In the genomic region with DNA sequence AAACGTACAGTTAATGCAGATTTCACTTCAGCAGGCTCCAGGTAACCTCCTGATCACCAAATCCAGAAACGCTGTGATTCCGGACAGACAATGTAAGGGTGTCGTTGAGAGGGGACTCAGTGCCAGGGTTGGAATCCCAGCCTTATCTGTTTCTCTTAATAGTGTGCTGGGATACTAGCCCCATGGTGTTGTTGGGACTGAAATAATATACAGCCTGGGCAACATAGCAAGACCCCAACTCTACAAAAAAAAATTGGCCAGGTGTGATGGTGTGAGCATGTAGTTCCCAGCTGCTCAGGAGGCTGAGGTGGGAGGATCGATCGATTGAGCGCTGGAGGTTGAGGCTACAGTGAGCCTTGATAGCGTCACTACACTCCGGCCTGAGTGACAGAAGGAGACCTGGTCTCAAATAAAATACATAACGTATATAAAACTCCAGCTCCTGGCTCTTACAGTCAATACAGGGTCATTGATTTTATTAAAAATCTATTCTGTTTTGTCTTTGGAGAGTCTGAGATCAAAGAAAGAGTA, we compare ENCODE assay signal across 9 cellular contexts. TPM values are rescaled to one million over a fixed set of nuclear protein-coding genes. Genes with fewer than 3 reads are reported as not detected.
DNase-seq lines count a peak whose midpoint lies in the region; ATAC-seq and TF ChIP-seq lines count a peak whose summit lies in the region.
"Had no signal": no experiment of that assay in that cellular context is flagged by ENCODE, and none has a peak within 500 bp of the region (broad histone marks: within the 10 kb centered on the region; RNA-seq: fewer than 3 reads in every experiment).

No MANE protein-coding gene starts in this region.

- H3F3A ChIP-seq in OCI-LY1 (ENCODE audit: insufficient read depth, low read length): no peaks in the 10 kb centered on the region

- H4K20me1 ChIP-seq in OCI-LY1 (ENCODE audit: insufficient read depth, low read length): no peaks in the 10 kb centered on the region

- H3K4me1 ChIP-seq in OCI-LY1 (ENCODE audit: insufficient read depth, low read length, severe bottlenecking) (peaks cover 36% of the 10 kb centered on the region), endodermal cell (ENCODE audit: control insufficient read depth, insufficient read depth, low read length) (no peaks in the 10 kb centered on the region), neuron (ENCODE audit: insufficient read depth, low read length) (peaks cover 7% of the 10 kb centered on the region)

- H3K79me2 ChIP-seq in OCI-LY1 (ENCODE audit: insufficient read depth, low read length): peaks cover 12% of the 10 kb centered on the region; the same call in 1 of the 2 replicates

- TF ChIP-seq CTCF in CD14-positive monocyte (IDR thresholded peaks at IDR 0.05) (no peak), OCI-LY1 (IDR thresholded peaks at IDR 0.05; ENCODE audit: low read length) (no peak), endodermal cell (conservative IDR thresholded peaks at IDR 0.05) (no peak)

- intact Hi-C loops in CD14-positive monocyte (cut with micrococcal nuclease): no loop called here

- 92 to 100% methylated on average over 1 to 10 of the region's 10 CpGs for WGBS in endodermal cell (ENCODE audit: insufficient coverage in 1 of 2, insufficient read length in 1 of 2), 2 experiments

- H3K4me3 Mint-ChIP-seq in CD14-positive monocyte (peak overlapping the region; percentile 93 to 98), endodermal cell (peak overlapping the region; percentile 78)

- H3K4me3 ChIP-seq in OCI-LY1 (ENCODE audit: low read depth, low read length, poor library complexity, severe bottlenecking) (peak overlapping the region; percentile 84), endodermal cell (ENCODE audit: low read length) (peak overlapping the region; percentile 90), neuron (ENCODE audit: low read length) (peak overlapping the region; percentile 86)

- peak overlapping the region; percentile 73 for H3K4me2 ChIP-seq in OCI-LY1 (ENCODE audit: low read length)

- no peaks in the 10 kb centered on the region for H3K9me2 ChIP-seq in OCI-LY1 (ENCODE audit: low read depth, low read length)

- H3K9me3 ChIP-seq in OCI-LY1 (ENCODE audit: low read length) (no peaks in the 10 kb centered on the region), endodermal cell (ENCODE audit: control insufficient read depth, low read length) (no peaks in the 10 kb centered on the region), neuron (ENCODE audit: low read length) (no peaks in the 10 kb centered on the region)

- peaks cover 0 to 2% (median 0%) of the 10 kb centered on the region in 7 donors for H3K9me3 Mint-ChIP-seq in CD14-positive monocyte
- no peaks in the 10 kb centered on the region for H3K9me3 Mint-ChIP-seq in endodermal cell

- DNase-seq in CD14-positive monocyte (ENCODE audit: low spot score) (no peak), endodermal cell (no peak), hepatic stellate cell (ENCODE audit: low spot score) (no peak)
- DNase-seq: SIG-M5 had no signal

- no peaks in the 10 kb centered on the region for H3K27me3 ChIP-seq in OCI-LY1 (ENCODE audit: insufficient read depth, low read length)
- no peaks in the 10 kb centered on the region for H3K27me3 ChIP-seq in endodermal cell (ENCODE audit: control insufficient read depth, insufficient read depth, low read length, poor library complexity, severe bottlenecking)
- H3K27me3 ChIP-seq in neuron (ENCODE audit: insufficient read depth, low read length): no peaks in the 10 kb centered on the region

- no peak overlapping the region for H3K27ac ChIP-seq in OCI-LY1 (ENCODE audit: low read depth, low read length, poor library complexity, severe bottlenecking)
- H3K27ac ChIP-seq in endodermal cell (ENCODE audit: low read depth, low read length): no peak overlapping the region

- H3K27ac Mint-ChIP-seq in CD14-positive monocyte (no peak overlapping the region), endodermal cell (peak overlapping the region; percentile 33)

- H3K27me3 Mint-ChIP-seq in CD14-positive monocyte (ENCODE audit: low read depth in 3 of 3) (peaks cover 0 to 4% (median 1%) of the 10 kb centered on the region in 3 donors), endodermal cell (ENCODE audit: insufficient read depth) (no peaks in the 10 kb centered on the region)

- peaks cover 28% of the 10 kb centered on the region for H3K36me3 ChIP-seq in OCI-LY1 (ENCODE audit: insufficient read depth, low read length)
- H3K36me3 ChIP-seq in endodermal cell (ENCODE audit: control insufficient read depth, insufficient read depth, low read length): peaks cover 34% of the 10 kb centered on the region
- peaks cover 42% of the 10 kb centered on the region for H3K36me3 ChIP-seq in neuron (ENCODE audit: insufficient read depth, low read length)

- H3K9ac ChIP-seq in OCI-LY1 (ENCODE audit: low read length) (peak overlapping the region; percentile 81), endodermal cell (ENCODE audit: extremely low read depth, low read length, poor library complexity, severe bottlenecking) (peak overlapping the region; percentile 91)

- H2AFZ ChIP-seq in OCI-LY1 (ENCODE audit: low read length): no peak overlapping the region
- no peak overlapping the region for H2AFZ ChIP-seq in neuron (ENCODE audit: low read depth, low read length)

- peaks cover 19 to 22% of the 10 kb centered on the region in 2 donors for H3K36me3 Mint-ChIP-seq in CD14-positive monocyte
- peaks cover 36% of the 10 kb centered on the region for H3K36me3 Mint-ChIP-seq in endodermal cell (ENCODE audit: low read depth)

- peaks cover 16% of the 10 kb centered on the region for H3K4me1 Mint-ChIP-seq in CD14-positive monocyte
- peaks cover 4% of the 10 kb centered on the region for H3K4me1 Mint-ChIP-seq in endodermal cell

- no peak for ATAC-seq in GM19328 (IDR thresholded peaks at IDR 0.05; ENCODE audit: unreplicated experiment)
- ATAC-seq in HG03139 (IDR thresholded peaks at IDR 0.05; ENCODE audit: unreplicated experiment): no peak
- ATAC-seq in HG02759 (IDR thresholded peaks at IDR 0.05; ENCODE audit: unreplicated experiment): no peak

RNA-seq across cellular contexts. Expression of a gene that starts 1.3 kb away (rescaled TPM):
- polyA plus RNA-seq in CD14-positive monocyte: 10 to 100 TPM; 47.6 to 57.9 TPM
- total RNA-seq in endodermal cell: 100 to 1,000 TPM; 153 to 158 TPM
- polyA plus RNA-seq in endodermal cell (2013, experiment 1 of 2): 232 TPM
- 201 TPM for polyA plus RNA-seq in endodermal cell (2013, experiment 2 of 2)

RNA-seq across cellular contexts. Expression of a gene that starts 33.4 kb away (rescaled TPM):
- 1 to 10 TPM; 1.5 TPM for polyA plus RNA-seq in CD14-positive monocyte
- total RNA-seq in endodermal cell: 10 to 100 TPM; 35.4 to 43.8 TPM
- 19.1 TPM for polyA plus RNA-seq in endodermal cell (2013, experiment 1 of 2)
- 18.8 TPM for polyA plus RNA-seq in endodermal cell (2013, experiment 2 of 2)
